In genomic region chr3:12553921-12554391, GRCh38 we compare ENCODE assay signal across 8 cellular contexts. TPM values are rescaled to one million over a fixed set of nuclear protein-coding genes. Genes with fewer than 3 reads are reported as not detected.
DNase-seq lines count a peak whose midpoint lies in the region; ATAC-seq and TF ChIP-seq lines count a peak whose summit lies in the region.

No MANE protein-coding gene starts in this region.

- peak overlapping the region; percentile 79 for H3K4me3 Mint-ChIP-seq in activated T-cell treated with anti-CD3 and anti-CD28 coated beads, Interleukin-2, amount 50 U/mL, for 4 hours

- DNase-seq in EH (ENCODE audit: low read depth) (peak; percentile 48), MG63 (no peak), heart left ventricle (peak in 2 of 5 donors; percentile 32 to 36), gastrocnemius medialis (no peak), middle frontal gyrus (ENCODE audit: extremely low spot score, low spot score) (no peak)
- DNase-seq in activated T-cell treated with anti-CD3 and anti-CD28 coated beads, Interleukin-2, amount 50 U/mL, for 4 hours, result no peak

- peak overlapping the region in 4 of 12 donors; percentile 7 to 54 (median 30) for H3K27ac ChIP-seq in heart left ventricle
- H3K27ac ChIP-seq in gastrocnemius medialis, result peak overlapping the region in 1 of 4 donors; percentile 10

- H3K4me3 ChIP-seq in MG63 (peak overlapping the region; percentile 51), heart left ventricle (peak overlapping the region; percentile 19 to 63 (median 48)), gastrocnemius medialis (peak overlapping the region; percentile 31 to 60 (median 54))

- ATAC-seq in activated T-cell treated with anti-CD3 and anti-CD28 coated beads, Interleukin-2, amount 50 U/mL, for 4 hours, result no peak
- ATAC-seq in heart left ventricle, result no peak
- no peak for ATAC-seq in gastrocnemius medialis
- no peak for ATAC-seq in GM18505 (IDR thresholded peaks at IDR 0.05; ENCODE audit: unreplicated experiment)
- no peak for ATAC-seq in GM21825 (IDR thresholded peaks at IDR 0.05; ENCODE audit: unreplicated experiment)

- no peaks in the 10 kb centered on the region for H3K36me3 Mint-ChIP-seq in activated T-cell treated with anti-CD3 and anti-CD28 coated beads, Interleukin-2, amount 50 U/mL, for 4 hours (ENCODE audit: insufficient read depth)

- H3K36me3 ChIP-seq in MG63 (no peaks in the 10 kb centered on the region), heart left ventricle (no peaks in the 10 kb centered on the region), gastrocnemius medialis (no peaks in the 10 kb centered on the region)

- no peaks in the 10 kb centered on the region for H3K9me3 Mint-ChIP-seq in activated T-cell treated with anti-CD3 and anti-CD28 coated beads, Interleukin-2, amount 50 U/mL, for 4 hours

- no peaks in the 10 kb centered on the region for H3K27me3 ChIP-seq in MG63
- peaks cover 0 to 17% (median 0%) of the 10 kb centered on the region in 9 donors for H3K27me3 ChIP-seq in heart left ventricle
- H3K27me3 ChIP-seq in gastrocnemius medialis, result peaks cover 20 to 26% (median 22%) of the 10 kb centered on the region in 3 donors

- 3 to 10% (median 6%) methylated on average over 26 of the region's 26 CpGs for WGBS in heart left ventricle, 4 donors

- H3K4me1 Mint-ChIP-seq in activated T-cell treated with anti-CD3 and anti-CD28 coated beads, Interleukin-2, amount 50 U/mL, for 4 hours (ENCODE audit: low read depth), result peaks cover 28% of the 10 kb centered on the region

- TF ChIP-seq POLR2A in heart left ventricle (IDR thresholded peaks at IDR 0.05) (no peak), gastrocnemius medialis (IDR thresholded peaks at IDR 0.05) (no peak), GM18505 (IDR thresholded peaks at IDR 0.05; ENCODE audit: borderline replicate concordance, extremely low read depth, insufficient read depth, insufficient read length) (no peak)

- H3K4me1 ChIP-seq in heart left ventricle (peaks cover 0 to 32% (median 23%) of the 10 kb centered on the region in 12 donors), gastrocnemius medialis (peaks cover 23 to 26% of the 10 kb centered on the region in 2 donors)

- no peaks in the 10 kb centered on the region for H3K9me3 ChIP-seq in MG63
- no peaks in the 10 kb centered on the region for H3K9me3 ChIP-seq in heart left ventricle
- H3K9me3 ChIP-seq in gastrocnemius medialis, result no peaks in the 10 kb centered on the region

- intact Hi-C loops in heart left ventricle (cut with DNase I), result loop anchor here in 2 of 10 donors (10.0 kb wide), 1 partner anchor 111 kb away; the partner anchor contains the start of gene RAF1 (in 2 of the 2)
- intact Hi-C loops in gastrocnemius medialis (cut with DNase I; ENCODE audit: low total_unique reads), result no loop called here

- TF ChIP-seq CTCF in heart left ventricle (IDR thresholded peaks at IDR 0.05) (no peak), gastrocnemius medialis (IDR thresholded peaks at IDR 0.05 in 4 of 5, conservative IDR thresholded peaks at IDR 0.05 in 1 of 5) (no peak)

- in situ Hi-C loops in gastrocnemius medialis (cut with MboI; ENCODE audit: low sequenced_read_pairs in 4 of 4), result loop anchor here in 1 of 4 donors (25.0 kb wide), 1 partner anchor 158 kb away; no protein-coding TSS in a partner anchor

- H3K27me3 Mint-ChIP-seq in activated T-cell treated with anti-CD3 and anti-CD28 coated beads, Interleukin-2, amount 50 U/mL, for 4 hours (ENCODE audit: low read depth), result peaks cover 32% of the 10 kb centered on the region

RNA-seq across cellular contexts. Expression of gene MKRN2, which starts 2.9 kb away (rescaled TPM):
- 15.8 and 25.5 TPM in 2 replicates for total RNA-seq in MG63 (2014; rRNA removed; shearing (Covaris generic); ENCODE audit: low replicate concordance)
- 10 to 100 TPM; 37.7 to 43.7 (median 37.8) TPM for total RNA-seq in activated T-cell treated with anti-CD3 and anti-CD28 coated beads, Interleukin-2, amount 50 U/mL, for 4 hours
- total RNA-seq in heart left ventricle, result 10 to 100 TPM; 27.6 to 42.2 (median 32.9) TPM
- 10 to 100 TPM; 23.2 to 33.9 TPM for polyA plus RNA-seq in heart left ventricle
- total RNA-seq in gastrocnemius medialis, result 10 to 100 TPM; 14.8 to 29.9 (median 25.1) TPM

RNA-seq across cellular contexts. Expression of gene MKRN2OS, which starts 8.7 kb away (rescaled TPM):
- not detected in 2 replicates for total RNA-seq in MG63 (2014; rRNA removed; shearing (Covaris generic); ENCODE audit: low replicate concordance)
- total RNA-seq in activated T-cell treated with anti-CD3 and anti-CD28 coated beads, Interleukin-2, amount 50 U/mL, for 4 hours, result not detected
- total RNA-seq in heart left ventricle (10 to 100 TPM in 1 of 9 donors, 1 to 10 TPM in 4, under 1 TPM in 1, not detected in 3; 0.42 to 11.4 (median 1.7) TPM), gastrocnemius medialis (under 1 TPM in 1 of 4 donors, not detected in 3; 0.95 TPM)
- polyA plus RNA-seq in heart left ventricle, result 1 to 10 TPM in 1 of 2 donors, not detected in 1; 1.1 TPM
